In genomic region chr11:91955206-91955605, GRCh38 we compare ENCODE assay signal across 27 cellular contexts.
"Had no signal": no experiment of that assay in that cellular context is flagged by ENCODE, and none has a peak within 500 bp of the region (broad histone marks: within the 10 kb centered on the region; RNA-seq: fewer than 3 reads in every experiment).

No MANE protein-coding gene starts in this region.

- H3K9me3 ChIP-seq: neutrophil, pancreas, prostate gland, right lobe of liver, thyroid gland, vagina had no signal

- H3K4me2 ChIP-seq: smooth muscle cell had no signal

- H3K4me1 ChIP-seq: prostate gland, right lobe of liver, spleen, thyroid gland, tibial nerve, upper lobe of left lung, vagina had no signal

- H3K27me3 ChIP-seq: neutrophil, pancreas, right lobe of liver, sigmoid colon, spleen, thyroid gland, tibial nerve, upper lobe of left lung, vagina had no signal

- H3K4me3 ChIP-seq: pancreas, prostate gland, right lobe of liver, sigmoid colon, skin epidermis, smooth muscle cell, spleen, thoracic aorta, thyroid gland, tibial nerve, upper lobe of left lung, vagina had no signal

- DNase-seq: naive B cell; naive thymus-derived CD8-positive, alpha-beta T cell; nephron progenitor cell; nucleus accumbens; pancreas; right cardiac atrium; right lobe of liver; sigmoid colon; spleen; stimulated activated CD4-positive, alpha-beta T cell treated with anti-CD3 and anti-CD28 coated beads, Interleukin-12 subunit alpha, Interleukin-12 subunit beta, amount 100 ng/mL, for 4 hours; stimulated activated CD4-positive, alpha-beta T cell treated with anti-CD3 and anti-CD28 coated beads, Interleukin-1b, Interleukin-23, amount 100 ng/mL, for 48 hours; stimulated activated CD4-positive, alpha-beta T cell treated with anti-CD3 and anti-CD28 coated beads, Interleukin-4, amount 100 ng/mL, for 1 hour; stimulated activated CD4-positive, alpha-beta T cell treated with anti-CD3 and anti-CD28 coated beads, Interleukin-4, amount 100 ng/mL, for 4 hours; stimulated activated CD8-positive, alpha-beta memory T cell treated with anti-CD3 and anti-CD28 coated beads, Interleukin-4, amount 100 ng/mL, for 48 hours; stimulated activated naive CD4-positive, alpha-beta T cell; stimulated activated naive CD8-positive, alpha-beta T cell treated with anti-CD3 and anti-CD28 coated beads, Interleukin-15, amount 100 ng/mL, for 72 hours; stimulated activated naive CD8-positive, alpha-beta T cell treated with anti-CD3 and anti-CD28 coated beads, Interleukin-15, Interleukin-2, amounts not matched to agents 100 U/mL and 50 U/mL, for 24 hours; thyroid gland; trophoblast cell; upper lobe of left lung had no signal

- H3K27ac ChIP-seq: neutrophil, pancreas, prostate gland, right lobe of liver, skin epidermis, spleen, thoracic aorta, thyroid gland, tibial nerve, upper lobe of left lung, vagina had no signal

- H3K36me3 ChIP-seq: neutrophil, pancreas, prostate gland, right lobe of liver, sigmoid colon, spleen, thoracic aorta, thyroid gland, tibial nerve, upper lobe of left lung, vagina had no signal
